ENCODE assay signal across 8 cellular contexts in genomic region chr5:10562202-10563131, GRCh38. TPM values are rescaled to one million over a fixed set of nuclear protein-coding genes. Genes with fewer than 3 reads are reported as not detected.
DNase-seq lines count a peak whose midpoint lies in the region; ATAC-seq and TF ChIP-seq lines count a peak whose summit lies in the region.

No MANE protein-coding gene starts in this region.

- CTCF ChIA-PET in activated naive CD4-positive, alpha-beta T cell treated with anti-CD3 and anti-CD28 coated beads, Interleukin-2, amount 10 ng/mL, durations not matched to agents 7 days and 5 days (lab: Charles Lee): no interaction called here

- DNase-seq in activated naive CD4-positive, alpha-beta T cell treated with anti-CD3 and anti-CD28 coated beads, Interleukin-2, amount 10 ng/mL, durations not matched to agents 7 days and 5 days: no peak
- DNase-seq in activated naive CD4-positive, alpha-beta T cell treated with Interleukin-2 at 50 U/mL for 16 hours: no peak
- DNase-seq in chondrocyte (ENCODE audit: low spot score) (peak; percentile 55), DMS53 treated with DMSO at 0.1 percent for 48 hours (lab: John Stamatoyannopoulos, UW; ENCODE audit: unreplicated experiment) (no peak), NCI-H748 treated with DMSO at 0.1 percent for 48 hours (lab: John Stamatoyannopoulos, UW) (no peak), NCI-H1048 (lab: John Stamatoyannopoulos, UW) (no peak)
- no peak for DNase-seq in stimulated activated effector memory CD8-positive, alpha-beta T cell treated with anti-CD3 and anti-CD28 coated beads, Interleukin-12 subunit alpha, Interleukin-12 subunit beta, amount 100 ng/mL, for 72 hours (ENCODE audit: low spot score in 2 of 2)

- peaks cover 24% of the 10 kb centered on the region for H3K4me1 Mint-ChIP-seq in activated naive CD4-positive, alpha-beta T cell treated with anti-CD3 and anti-CD28 coated beads, Interleukin-2, amount 10 ng/mL, durations not matched to agents 7 days and 5 days
- H3K4me1 Mint-ChIP-seq in chondrocyte (ENCODE audit: low read depth): peaks cover 26% of the 10 kb centered on the region
- H3K4me1 Mint-ChIP-seq in stimulated activated effector memory CD8-positive, alpha-beta T cell treated with anti-CD3 and anti-CD28 coated beads, Interleukin-12 subunit alpha, Interleukin-12 subunit beta, amount 100 ng/mL, for 72 hours: peaks cover 22% of the 10 kb centered on the region

- TF ChIP-seq CTCF in chondrocyte (IDR thresholded peaks at IDR 0.05): no peak

- no peaks in the 10 kb centered on the region for H3K36me3 Mint-ChIP-seq in activated naive CD4-positive, alpha-beta T cell treated with anti-CD3 and anti-CD28 coated beads, Interleukin-2, amount 10 ng/mL, durations not matched to agents 7 days and 5 days
- no peaks in the 10 kb centered on the region for H3K36me3 Mint-ChIP-seq in chondrocyte (ENCODE audit: low read depth)
- H3K36me3 Mint-ChIP-seq in stimulated activated effector memory CD8-positive, alpha-beta T cell treated with anti-CD3 and anti-CD28 coated beads, Interleukin-12 subunit alpha, Interleukin-12 subunit beta, amount 100 ng/mL, for 72 hours: peaks cover 19% of the 10 kb centered on the region

- H3K27me3 Mint-ChIP-seq in activated naive CD4-positive, alpha-beta T cell treated with anti-CD3 and anti-CD28 coated beads, Interleukin-2, amount 10 ng/mL, durations not matched to agents 7 days and 5 days: peaks cover 89% of the 10 kb centered on the region
- H3K27me3 Mint-ChIP-seq in chondrocyte (ENCODE audit: low read depth): no peaks in the 10 kb centered on the region

- no peaks in the 10 kb centered on the region for H3K9me3 Mint-ChIP-seq in activated naive CD4-positive, alpha-beta T cell treated with anti-CD3 and anti-CD28 coated beads, Interleukin-2, amount 10 ng/mL, durations not matched to agents 7 days and 5 days
- H3K9me3 Mint-ChIP-seq in chondrocyte (ENCODE audit: low read depth): no peaks in the 10 kb centered on the region
- no peaks in the 10 kb centered on the region for H3K9me3 Mint-ChIP-seq in stimulated activated effector memory CD8-positive, alpha-beta T cell treated with anti-CD3 and anti-CD28 coated beads, Interleukin-12 subunit alpha, Interleukin-12 subunit beta, amount 100 ng/mL, for 72 hours

- no peak overlapping the region for H3K27ac Mint-ChIP-seq in activated naive CD4-positive, alpha-beta T cell treated with anti-CD3 and anti-CD28 coated beads, Interleukin-2, amount 10 ng/mL, durations not matched to agents 7 days and 5 days
- no peak overlapping the region for H3K27ac Mint-ChIP-seq in chondrocyte (ENCODE audit: unreplicated experiment)
- H3K27ac Mint-ChIP-seq in stimulated activated effector memory CD8-positive, alpha-beta T cell treated with anti-CD3 and anti-CD28 coated beads, Interleukin-12 subunit alpha, Interleukin-12 subunit beta, amount 100 ng/mL, for 72 hours: peak overlapping the region; percentile 29

- peak; percentile 23 for ATAC-seq in HG03442 (IDR thresholded peaks at IDR 0.05; ENCODE audit: unreplicated experiment)
- ATAC-seq in stimulated activated effector memory CD8-positive, alpha-beta T cell treated with anti-CD3 and anti-CD28 coated beads, Interleukin-12 subunit alpha, Interleukin-12 subunit beta, amount 100 ng/mL, for 72 hours: no peak

- H3K4me3 Mint-ChIP-seq in activated naive CD4-positive, alpha-beta T cell treated with anti-CD3 and anti-CD28 coated beads, Interleukin-2, amount 10 ng/mL, durations not matched to agents 7 days and 5 days: peak overlapping the region; percentile 57
- H3K4me3 Mint-ChIP-seq in chondrocyte (ENCODE audit: unreplicated experiment): no peak overlapping the region
- peak overlapping the region; percentile 92 for H3K4me3 Mint-ChIP-seq in stimulated activated effector memory CD8-positive, alpha-beta T cell treated with anti-CD3 and anti-CD28 coated beads, Interleukin-12 subunit alpha, Interleukin-12 subunit beta, amount 100 ng/mL, for 72 hours

RNA-seq across cellular contexts. Expression of gene ANKRD33B, which starts 1.4 kb away (rescaled TPM):
- total RNA-seq in chondrocyte: 0.80 to 4.0 TPM (median 3.7 TPM) in 3 replicates
